1 cellular context compared by ENCODE assay signal in the genomic region with DNA sequence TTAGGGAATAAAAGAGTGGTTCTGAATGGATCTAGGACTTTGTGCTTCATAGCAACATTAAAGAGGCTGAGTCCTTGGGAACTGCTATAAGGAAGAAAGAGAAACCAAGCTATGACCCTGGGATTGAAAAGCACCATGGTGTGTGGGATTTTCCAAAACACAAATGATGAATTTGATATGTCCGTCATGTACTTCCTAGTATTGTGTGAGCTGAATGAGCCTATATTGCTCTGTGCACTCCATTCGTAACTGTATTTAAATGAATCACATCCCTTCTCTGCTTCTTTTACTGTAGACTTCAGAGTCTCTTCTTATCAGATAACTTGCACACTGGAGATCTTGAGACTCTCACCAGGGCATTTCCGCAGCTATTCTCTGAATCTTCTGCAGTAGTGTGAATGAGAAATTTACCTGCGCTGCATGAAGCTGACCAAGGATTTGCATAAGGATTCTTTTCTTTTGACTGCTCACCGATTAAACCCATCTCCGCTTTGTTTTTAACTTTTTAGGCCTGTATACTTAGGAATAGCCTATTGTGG.
TF ChIP-seq lines count a peak whose summit lies in the region.

No MANE protein-coding gene starts in this region.

TF ChIP-seq in GM23338, 12 proteins besides CTCF, POLR2A, EP300 and RAD21 (continued from another document):
- TF ChIP-seq, protein P1, sequence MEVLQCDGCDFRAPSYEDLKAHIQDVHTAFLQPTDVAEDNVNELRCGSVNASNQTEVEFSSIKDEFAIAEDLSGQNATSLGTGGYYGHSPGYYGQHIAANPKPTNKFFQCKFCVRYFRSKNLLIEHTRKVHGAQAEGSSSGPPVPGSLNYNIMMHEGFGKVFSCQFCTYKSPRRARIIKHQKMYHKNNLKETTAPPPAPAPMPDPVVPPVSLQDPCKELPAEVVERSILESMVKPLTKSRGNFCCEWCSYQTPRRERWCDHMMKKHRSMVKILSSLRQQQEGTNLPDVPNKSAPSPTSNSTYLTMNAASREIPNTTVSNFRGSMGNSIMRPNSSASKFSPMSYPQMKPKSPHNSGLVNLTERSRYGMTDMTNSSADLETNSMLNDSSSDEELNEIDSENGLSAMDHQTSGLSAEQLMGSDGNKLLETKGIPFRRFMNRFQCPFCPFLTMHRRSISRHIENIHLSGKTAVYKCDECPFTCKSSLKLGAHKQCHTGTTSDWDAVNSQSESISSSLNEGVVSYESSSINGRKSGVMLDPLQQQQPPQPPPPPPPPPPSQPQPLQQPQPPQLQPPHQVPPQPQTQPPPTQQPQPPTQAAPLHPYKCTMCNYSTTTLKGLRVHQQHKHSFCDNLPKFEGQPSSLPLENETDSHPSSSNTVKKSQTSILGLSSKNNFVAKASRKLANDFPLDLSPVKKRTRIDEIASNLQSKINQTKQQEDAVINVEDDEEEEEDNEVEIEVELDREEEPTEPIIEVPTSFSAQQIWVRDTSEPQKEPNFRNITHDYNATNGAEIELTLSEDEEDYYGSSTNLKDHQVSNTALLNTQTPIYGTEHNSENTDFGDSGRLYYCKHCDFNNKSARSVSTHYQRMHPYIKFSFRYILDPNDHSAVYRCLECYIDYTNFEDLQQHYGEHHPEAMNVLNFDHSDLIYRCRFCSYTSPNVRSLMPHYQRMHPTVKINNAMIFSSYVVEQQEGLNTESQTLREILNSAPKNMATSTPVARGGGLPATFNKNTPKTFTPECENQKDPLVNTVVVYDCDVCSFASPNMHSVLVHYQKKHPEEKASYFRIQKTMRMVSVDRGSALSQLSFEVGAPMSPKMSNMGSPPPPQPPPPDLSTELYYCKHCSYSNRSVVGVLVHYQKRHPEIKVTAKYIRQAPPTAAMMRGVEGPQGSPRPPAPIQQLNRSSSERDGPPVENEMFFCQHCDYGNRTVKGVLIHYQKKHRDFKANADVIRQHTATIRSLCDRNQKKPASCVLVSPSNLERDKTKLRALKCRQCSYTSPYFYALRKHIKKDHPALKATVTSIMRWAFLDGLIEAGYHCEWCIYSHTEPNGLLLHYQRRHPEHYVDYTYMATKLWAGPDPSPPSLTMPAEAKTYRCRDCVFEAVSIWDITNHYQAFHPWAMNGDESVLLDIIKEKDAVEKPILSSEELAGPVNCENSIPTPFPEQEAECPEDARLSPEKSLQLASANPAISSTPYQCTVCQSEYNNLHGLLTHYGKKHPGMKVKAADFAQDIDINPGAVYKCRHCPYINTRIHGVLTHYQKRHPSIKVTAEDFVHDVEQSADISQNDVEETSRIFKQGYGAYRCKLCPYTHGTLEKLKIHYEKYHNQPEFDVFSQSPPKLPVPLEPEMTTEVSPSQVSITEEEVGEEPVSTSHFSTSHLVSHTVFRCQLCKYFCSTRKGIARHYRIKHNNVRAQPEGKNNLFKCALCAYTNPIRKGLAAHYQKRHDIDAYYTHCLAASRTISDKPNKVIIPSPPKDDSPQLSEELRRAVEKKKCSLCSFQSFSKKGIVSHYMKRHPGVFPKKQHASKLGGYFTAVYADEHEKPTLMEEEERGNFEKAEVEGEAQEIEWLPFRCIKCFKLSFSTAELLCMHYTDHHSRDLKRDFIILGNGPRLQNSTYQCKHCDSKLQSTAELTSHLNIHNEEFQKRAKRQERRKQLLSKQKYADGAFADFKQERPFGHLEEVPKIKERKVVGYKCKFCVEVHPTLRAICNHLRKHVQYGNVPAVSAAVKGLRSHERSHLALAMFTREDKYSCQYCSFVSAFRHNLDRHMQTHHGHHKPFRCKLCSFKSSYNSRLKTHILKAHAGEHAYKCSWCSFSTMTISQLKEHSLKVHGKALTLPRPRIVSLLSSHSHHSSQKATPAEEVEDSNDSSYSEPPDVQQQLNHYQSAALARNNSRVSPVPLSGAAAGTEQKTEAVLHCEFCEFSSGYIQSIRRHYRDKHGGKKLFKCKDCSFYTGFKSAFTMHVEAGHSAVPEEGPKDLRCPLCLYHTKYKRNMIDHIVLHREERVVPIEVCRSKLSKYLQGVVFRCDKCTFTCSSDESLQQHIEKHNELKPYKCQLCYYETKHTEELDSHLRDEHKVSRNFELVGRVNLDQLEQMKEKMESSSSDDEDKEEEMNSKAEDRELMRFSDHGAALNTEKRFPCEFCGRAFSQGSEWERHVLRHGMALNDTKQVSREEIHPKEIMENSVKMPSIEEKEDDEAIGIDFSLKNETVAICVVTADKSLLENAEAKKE (CRISPR knock-in tag; IDR thresholded peaks at IDR 0.05) = no peak
- TF ChIP-seq ZNF114 (CRISPR knock-in tag; IDR thresholded peaks at IDR 0.05) = no peak
TF ChIP-seq in GM23338: peak in this region for 0.
